Comparison of ENCODE assay signal across 8 cellular contexts in genomic region chrX:77447339-77448149, GRCh38. TPM values are rescaled to one million over a fixed set of nuclear protein-coding genes. Genes with fewer than 3 reads are reported as not detected.
DNase-seq lines count a peak whose midpoint lies in the region; ATAC-seq, FAIRE-seq and TF ChIP-seq lines count a peak whose summit lies in the region.

FGF16 (plus strand) TSS chrX:77447389; CDS start chrX:77447675, 286 bp downstream.

- no peaks in the 10 kb centered on the region for H3K4me1 ChIP-seq in gastrocnemius medialis

- H3K27me3 ChIP-seq in gastrocnemius medialis, result peaks cover 0 to 30% (median 0%) of the 10 kb centered on the region in 3 donors

- peaks cover 17% of the 10 kb centered on the region for H3K27me3 Mint-ChIP-seq in activated T-helper 2 cell treated with anti-CD3 and anti-CD28 coated beads, Interferon-gamma antibody, Interleukin-2, Interleukin-4, amounts not matched to agents 10 μg/mL and 5 μg/mL and 100 μg/mL, durations not matched to agents 14 hours and 24 hours and 36 hours (ENCODE audit: low read depth)

- FAIRE-seq in GM12892 (lab: Jason Lieb, UNC) (no peak), urothelium cell line (lab: Jason Lieb, UNC) (no peak)

- H3K36me3 ChIP-seq in gastrocnemius medialis, result no peaks in the 10 kb centered on the region

- intact Hi-C loops in activated T-helper 2 cell treated with anti-CD3 and anti-CD28 coated beads, Interferon-gamma antibody, Interleukin-2, Interleukin-4, amounts not matched to agents 10 μg/mL and 5 μg/mL and 100 μg/mL, durations not matched to agents 14 hours and 24 hours and 36 hours (cut with micrococcal nuclease), result loop anchor here (5.0 kb wide), 1 partner anchor 450 kb away; the partner anchor contains the start of genes COX7B and MAGT1
- intact Hi-C loops in left ventricle myocardium superior (cut with micrococcal nuclease), result no loop called here
- intact Hi-C loops in gastrocnemius medialis (cut with DNase I; ENCODE audit: low total_unique reads), result no loop called here

- no peaks in the 10 kb centered on the region for H3K9me3 Mint-ChIP-seq in activated T-helper 2 cell treated with anti-CD3 and anti-CD28 coated beads, Interferon-gamma antibody, Interleukin-2, Interleukin-4, amounts not matched to agents 10 μg/mL and 5 μg/mL and 100 μg/mL, durations not matched to agents 14 hours and 24 hours and 36 hours

- peaks cover 11% of the 10 kb centered on the region for H3K4me1 Mint-ChIP-seq in activated T-helper 2 cell treated with anti-CD3 and anti-CD28 coated beads, Interferon-gamma antibody, Interleukin-2, Interleukin-4, amounts not matched to agents 10 μg/mL and 5 μg/mL and 100 μg/mL, durations not matched to agents 14 hours and 24 hours and 36 hours (ENCODE audit: low read depth)

- H3K9me3 ChIP-seq in gastrocnemius medialis, result no peaks in the 10 kb centered on the region

- H3K4me3 ChIP-seq in gastrocnemius medialis, result peak within 1 kb of the TSS; percentile 23 to 47 (median 32)

- H3K27ac ChIP-seq in gastrocnemius medialis, result peak within 1 kb of the TSS in 1 of 4 donors; percentile 9

- H3K4me3 Mint-ChIP-seq in activated T-helper 2 cell treated with anti-CD3 and anti-CD28 coated beads, Interferon-gamma antibody, Interleukin-2, Interleukin-4, amounts not matched to agents 10 μg/mL and 5 μg/mL and 100 μg/mL, durations not matched to agents 14 hours and 24 hours and 36 hours (ENCODE audit: low read depth), result peak within 1 kb of the TSS; percentile 73

- no peak within 1 kb of the TSS for H3K27ac Mint-ChIP-seq in activated T-helper 2 cell treated with anti-CD3 and anti-CD28 coated beads, Interferon-gamma antibody, Interleukin-2, Interleukin-4, amounts not matched to agents 10 μg/mL and 5 μg/mL and 100 μg/mL, durations not matched to agents 14 hours and 24 hours and 36 hours

- ATAC-seq in left ventricle myocardium superior, result peak; percentile 57
- no peak for ATAC-seq in gastrocnemius medialis

- no peak for TF ChIP-seq POLR2A in GM12892 (IDR thresholded peaks at IDR 0.05; ENCODE audit: low read depth, low read length)
- no peak for TF ChIP-seq POLR2A in gastrocnemius medialis (IDR thresholded peaks at IDR 0.05)

- DNase-seq in GM12892 (ENCODE audit: insufficient read length) (peak; percentile 18), left ventricle myocardium superior (peak; percentile 21), gastrocnemius medialis (no peak), NCI-H1436 (lab: John Stamatoyannopoulos, UW) (no peak), NCI-H524 treated with DMSO at 0.1 percent for 48 hours (lab: John Stamatoyannopoulos, UW) (no peak), urothelium cell line (ENCODE audit: low spot score) (no peak), amygdala (lab: John Stamatoyannopoulos, UW) (no peak)
- no peak for DNase-seq in activated T-helper 2 cell treated with anti-CD3 and anti-CD28 coated beads, Interferon-gamma antibody, Interleukin-2, Interleukin-4, amounts not matched to agents 10 μg/mL and 5 μg/mL and 100 μg/mL, durations not matched to agents 14 hours and 24 hours and 36 hours (ENCODE audit: low spot score)

- no peak for TF ChIP-seq CTCF in gastrocnemius medialis (IDR thresholded peaks at IDR 0.05 in 4 of 5, conservative IDR thresholded peaks at IDR 0.05 in 1 of 5)

- no peaks in the 10 kb centered on the region for H3K36me3 Mint-ChIP-seq in activated T-helper 2 cell treated with anti-CD3 and anti-CD28 coated beads, Interferon-gamma antibody, Interleukin-2, Interleukin-4, amounts not matched to agents 10 μg/mL and 5 μg/mL and 100 μg/mL, durations not matched to agents 14 hours and 24 hours and 36 hours (ENCODE audit: low read depth)

- in situ Hi-C loops in gastrocnemius medialis (cut with MboI; ENCODE audit: low sequenced_read_pairs in 4 of 4), result no loop called here

RNA-seq across cellular contexts. Expression of gene FGF16, which starts in this region (rescaled TPM):
- not detected for polyA plus RNA-seq in GM12892 (2012; ENCODE audit: missing spikeins)
- not detected in 2 replicates for total RNA-seq in activated T-helper 2 cell treated with anti-CD3 and anti-CD28 coated beads, Interferon-gamma antibody, Interleukin-2, Interleukin-4, amounts not matched to agents 10 μg/mL and 5 μg/mL and 100 μg/mL, durations not matched to agents 14 hours and 24 hours and 36 hours
- total RNA-seq in left ventricle myocardium superior (not detected), gastrocnemius medialis (not detected)

Comparison
In these comparisons a context has a peak if more than half of its experiments do, and no peak if none do; other contexts are left out.
1. Peak in DNase-seq and ATAC-seq in left ventricle myocardium superior; RNA of the gene not detected or under 1 TPM.